In the genomic region with DNA sequence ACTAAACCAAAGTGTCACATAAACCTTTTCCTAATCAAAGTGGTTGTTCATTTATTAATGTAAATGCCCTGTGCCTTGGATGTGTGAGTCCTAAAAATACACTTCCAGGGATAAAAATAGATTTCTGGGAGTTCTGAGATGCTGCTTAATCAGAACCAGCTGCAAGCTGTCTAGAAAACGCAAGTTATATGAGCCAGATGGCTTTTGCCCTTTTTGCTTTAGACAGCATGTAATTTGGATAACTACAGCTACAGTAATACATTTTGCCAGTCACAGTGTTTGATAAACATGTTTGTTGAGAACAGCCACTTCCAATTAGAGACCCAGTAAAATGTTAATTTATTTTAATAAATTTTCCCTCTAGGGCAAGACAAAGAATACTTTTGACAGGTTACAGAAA, we compare ENCODE assay signal across 14 cellular contexts.
DNase-seq lines count a peak whose midpoint lies in the region; ATAC-seq and TF ChIP-seq lines count a peak whose summit lies in the region.
"Had no signal": no experiment of that assay in that cellular context is flagged by ENCODE, and none has a peak within 500 bp of the region (broad histone marks: within the 10 kb centered on the region; RNA-seq: fewer than 3 reads in every experiment).

No MANE protein-coding gene starts in this region.

- H3K4me3 ChIP-seq in heart right ventricle (no peak overlapping the region), fibroblast of the aortic adventitia (ENCODE audit: low read depth, low read length) (no peak overlapping the region)

- peaks cover 0 to 31% (median 18%) of the 10 kb centered on the region in 9 donors for H3K4me1 ChIP-seq in heart right ventricle

- peak overlapping the region in 6 of 10 donors; percentile 5 to 66 (median 46) for H3K27ac ChIP-seq in heart right ventricle

- WGBS in heart right ventricle, 2 donors = 18 to 20% methylated on average over 1 of the region's 1 CpG

- TF ChIP-seq CTCF in heart right ventricle (IDR thresholded peaks at IDR 0.05) (no peak), fibroblast of the aortic adventitia (IDR thresholded peaks at IDR 0.05; ENCODE audit: insufficient read depth, low read length) (no peak)

- no peaks in the 10 kb centered on the region for H3K27me3 ChIP-seq in heart right ventricle

- peaks cover 0 to 2% (median 0%) of the 10 kb centered on the region in 11 donors for H3K9me3 ChIP-seq in heart right ventricle

- DNase-seq in heart right ventricle (no peak), cardiac septum (ENCODE audit: low spot score) (no peak), fibroblast of the aortic adventitia (ENCODE audit: low read depth) (peak; percentile 86), AML-193 (lab: John Stamatoyannopoulos, UW) (no peak), GM19240 (ENCODE audit: insufficient read length, low spot score) (no peak)
- DNase-seq: activated CD4-positive, CD25-positive, alpha-beta regulatory T cell; activated CD8-positive, alpha-beta memory T cell treated with anti-CD3 and anti-CD28 coated beads, Interleukin-2, amount 10 ng/mL, durations not matched to agents 7 days and 5 days; activated naive CD4-positive, alpha-beta T cell treated with anti-CD3 and anti-CD28 coated beads, Interleukin-2, amount 50 U/mL, for 16 hours; DMS153; stimulated activated CD4-positive, alpha-beta T cell treated with anti-CD3 and anti-CD28 coated beads, Interleukin-12 subunit alpha, Interleukin-12 subunit beta, amount 100 ng/mL, for 4 hours; substantia nigra had no signal

- peak; percentile 49 to 92 (median 76) for ATAC-seq in heart right ventricle
- peak; percentile 86 for ATAC-seq in SK-N-SH treated with all-trans-retinoic acid at 6 μM for 48 hours
- no peak for ATAC-seq in HG02885 (IDR thresholded peaks at IDR 0.05; ENCODE audit: poor library complexity, unreplicated experiment)
- no peak for ATAC-seq in HG02588 (IDR thresholded peaks at IDR 0.05; ENCODE audit: unreplicated experiment)
- ATAC-seq: activated CD8-positive, alpha-beta memory T cell treated with anti-CD3 and anti-CD28 coated beads, Interleukin-2, amount 10 ng/mL, durations not matched to agents 7 days and 5 days had no signal

- intact Hi-C loops in heart right ventricle (cut with DNase I) (loop anchor here in 4 of 10 donors (5.0 to 10.0 kb wide), 4 partner anchors 102 to 132 kb away; no protein-coding TSS in a partner anchor), cardiac septum (cut with DNase I) (no loop called here)

- H3K36me3 ChIP-seq in heart right ventricle = no peaks in the 10 kb centered on the region

TF ChIP-seq in SK-N-SH treated with all-trans-retinoic acid at 6 μM for 48 hours, 23 proteins besides CTCF, POLR2A, EP300 and RAD21:
- TF ChIP-seq, protein P1, sequence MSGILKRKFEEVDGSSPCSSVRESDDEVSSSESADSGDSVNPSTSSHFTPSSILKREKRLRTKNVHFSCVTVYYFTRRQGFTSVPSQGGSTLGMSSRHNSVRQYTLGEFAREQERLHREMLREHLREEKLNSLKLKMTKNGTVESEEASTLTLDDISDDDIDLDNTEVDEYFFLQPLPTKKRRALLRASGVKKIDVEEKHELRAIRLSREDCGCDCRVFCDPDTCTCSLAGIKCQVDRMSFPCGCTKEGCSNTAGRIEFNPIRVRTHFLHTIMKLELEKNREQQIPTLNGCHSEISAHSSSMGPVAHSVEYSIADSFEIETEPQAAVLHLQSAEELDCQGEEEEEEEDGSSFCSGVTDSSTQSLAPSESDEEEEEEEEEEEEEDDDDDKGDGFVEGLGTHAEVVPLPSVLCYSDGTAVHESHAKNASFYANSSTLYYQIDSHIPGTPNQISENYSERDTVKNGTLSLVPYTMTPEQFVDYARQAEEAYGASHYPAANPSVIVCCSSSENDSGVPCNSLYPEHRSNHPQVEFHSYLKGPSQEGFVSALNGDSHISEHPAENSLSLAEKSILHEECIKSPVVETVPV (CRISPR knock-in tag; IDR thresholded peaks at IDR 0.05) = 0 out of 2 replicates have a peak, but pooled peaks have one; percentile 50
- TF ChIP-seq ZNF8 (CRISPR knock-in tag; IDR thresholded peaks at IDR 0.05) = peak; percentile 38; the same call in 1 of the 2 replicates
- TF ChIP-seq, protein P2, sequence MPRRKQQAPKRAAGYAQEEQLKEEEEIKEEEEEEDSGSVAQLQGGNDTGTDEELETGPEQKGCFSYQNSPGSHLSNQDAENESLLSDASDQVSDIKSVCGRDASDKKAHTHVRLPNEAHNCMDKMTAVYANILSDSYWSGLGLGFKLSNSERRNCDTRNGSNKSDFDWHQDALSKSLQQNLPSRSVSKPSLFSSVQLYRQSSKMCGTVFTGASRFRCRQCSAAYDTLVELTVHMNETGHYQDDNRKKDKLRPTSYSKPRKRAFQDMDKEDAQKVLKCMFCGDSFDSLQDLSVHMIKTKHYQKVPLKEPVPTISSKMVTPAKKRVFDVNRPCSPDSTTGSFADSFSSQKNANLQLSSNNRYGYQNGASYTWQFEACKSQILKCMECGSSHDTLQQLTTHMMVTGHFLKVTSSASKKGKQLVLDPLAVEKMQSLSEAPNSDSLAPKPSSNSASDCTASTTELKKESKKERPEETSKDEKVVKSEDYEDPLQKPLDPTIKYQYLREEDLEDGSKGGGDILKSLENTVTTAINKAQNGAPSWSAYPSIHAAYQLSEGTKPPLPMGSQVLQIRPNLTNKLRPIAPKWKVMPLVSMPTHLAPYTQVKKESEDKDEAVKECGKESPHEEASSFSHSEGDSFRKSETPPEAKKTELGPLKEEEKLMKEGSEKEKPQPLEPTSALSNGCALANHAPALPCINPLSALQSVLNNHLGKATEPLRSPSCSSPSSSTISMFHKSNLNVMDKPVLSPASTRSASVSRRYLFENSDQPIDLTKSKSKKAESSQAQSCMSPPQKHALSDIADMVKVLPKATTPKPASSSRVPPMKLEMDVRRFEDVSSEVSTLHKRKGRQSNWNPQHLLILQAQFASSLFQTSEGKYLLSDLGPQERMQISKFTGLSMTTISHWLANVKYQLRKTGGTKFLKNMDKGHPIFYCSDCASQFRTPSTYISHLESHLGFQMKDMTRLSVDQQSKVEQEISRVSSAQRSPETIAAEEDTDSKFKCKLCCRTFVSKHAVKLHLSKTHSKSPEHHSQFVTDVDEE (CRISPR knock-in tag; IDR thresholded peaks at IDR 0.05) = peak; percentile 97
- peak; percentile 53; the same call in 1 of the 2 replicates for TF ChIP-seq ZNF70 (CRISPR knock-in tag; IDR thresholded peaks at IDR 0.05)
- TF ChIP-seq ZFP30 (CRISPR knock-in tag; IDR thresholded peaks at IDR 0.05) = no peak
- TF ChIP-seq PPARA (CRISPR knock-in tag; IDR thresholded peaks at IDR 0.05; ENCODE audit: borderline replicate concordance) = peak; percentile 29; the same call in 1 of the 2 replicates
- TF ChIP-seq, protein P3, sequence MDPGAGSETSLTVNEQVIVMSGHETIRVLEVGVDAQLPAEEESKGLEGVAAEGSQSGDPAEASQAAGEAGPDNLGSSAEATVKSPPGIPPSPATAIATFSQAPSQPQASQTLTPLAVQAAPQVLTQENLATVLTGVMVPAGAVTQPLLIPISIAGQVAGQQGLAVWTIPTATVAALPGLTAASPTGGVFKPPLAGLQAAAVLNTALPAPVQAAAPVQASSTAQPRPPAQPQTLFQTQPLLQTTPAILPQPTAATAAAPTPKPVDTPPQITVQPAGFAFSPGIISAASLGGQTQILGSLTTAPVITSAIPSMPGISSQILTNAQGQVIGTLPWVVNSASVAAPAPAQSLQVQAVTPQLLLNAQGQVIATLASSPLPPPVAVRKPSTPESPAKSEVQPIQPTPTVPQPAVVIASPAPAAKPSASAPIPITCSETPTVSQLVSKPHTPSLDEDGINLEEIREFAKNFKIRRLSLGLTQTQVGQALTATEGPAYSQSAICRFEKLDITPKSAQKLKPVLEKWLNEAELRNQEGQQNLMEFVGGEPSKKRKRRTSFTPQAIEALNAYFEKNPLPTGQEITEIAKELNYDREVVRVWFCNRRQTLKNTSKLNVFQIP (CRISPR knock-in tag; IDR thresholded peaks at IDR 0.05; ENCODE audit: borderline replicate concordance, low read depth) = no peak; the same call in 1 of the 2 replicates
- peak; percentile 78 for TF ChIP-seq ISL1 (CRISPR knock-in tag; IDR thresholded peaks at IDR 0.05)
- TF ChIP-seq, protein P4, sequence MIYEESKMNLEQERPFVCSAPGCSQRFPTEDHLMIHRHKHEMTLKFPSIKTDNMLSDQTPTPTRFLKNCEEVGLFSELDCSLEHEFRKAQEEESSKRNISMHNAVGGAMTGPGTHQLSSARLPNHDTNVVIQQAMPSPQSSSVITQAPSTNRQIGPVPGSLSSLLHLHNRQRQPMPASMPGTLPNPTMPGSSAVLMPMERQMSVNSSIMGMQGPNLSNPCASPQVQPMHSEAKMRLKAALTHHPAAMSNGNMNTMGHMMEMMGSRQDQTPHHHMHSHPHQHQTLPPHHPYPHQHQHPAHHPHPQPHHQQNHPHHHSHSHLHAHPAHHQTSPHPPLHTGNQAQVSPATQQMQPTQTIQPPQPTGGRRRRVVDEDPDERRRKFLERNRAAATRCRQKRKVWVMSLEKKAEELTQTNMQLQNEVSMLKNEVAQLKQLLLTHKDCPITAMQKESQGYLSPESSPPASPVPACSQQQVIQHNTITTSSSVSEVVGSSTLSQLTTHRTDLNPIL (CRISPR knock-in tag; IDR thresholded peaks at IDR 0.05; ENCODE audit: low read depth) = peak; percentile 25; the same call in 1 of the 2 replicates
- TF ChIP-seq TCF4 (CRISPR knock-in tag; IDR thresholded peaks at IDR 0.05; ENCODE audit: borderline replicate concordance) = peak; percentile 99

Comparison
In these comparisons a context has a peak if more than half of its experiments do, and no peak if none do; other contexts are left out.
1. ATAC-seq: peak in heart right ventricle (8 of 8) and SK-N-SH treated with all-trans-retinoic acid at 6 μM for 48 hours (single experiment); none in HG02885 (single experiment) and HG02588 (single experiment).